1 cellular context compared by ENCODE assay signal in the genomic region with DNA sequence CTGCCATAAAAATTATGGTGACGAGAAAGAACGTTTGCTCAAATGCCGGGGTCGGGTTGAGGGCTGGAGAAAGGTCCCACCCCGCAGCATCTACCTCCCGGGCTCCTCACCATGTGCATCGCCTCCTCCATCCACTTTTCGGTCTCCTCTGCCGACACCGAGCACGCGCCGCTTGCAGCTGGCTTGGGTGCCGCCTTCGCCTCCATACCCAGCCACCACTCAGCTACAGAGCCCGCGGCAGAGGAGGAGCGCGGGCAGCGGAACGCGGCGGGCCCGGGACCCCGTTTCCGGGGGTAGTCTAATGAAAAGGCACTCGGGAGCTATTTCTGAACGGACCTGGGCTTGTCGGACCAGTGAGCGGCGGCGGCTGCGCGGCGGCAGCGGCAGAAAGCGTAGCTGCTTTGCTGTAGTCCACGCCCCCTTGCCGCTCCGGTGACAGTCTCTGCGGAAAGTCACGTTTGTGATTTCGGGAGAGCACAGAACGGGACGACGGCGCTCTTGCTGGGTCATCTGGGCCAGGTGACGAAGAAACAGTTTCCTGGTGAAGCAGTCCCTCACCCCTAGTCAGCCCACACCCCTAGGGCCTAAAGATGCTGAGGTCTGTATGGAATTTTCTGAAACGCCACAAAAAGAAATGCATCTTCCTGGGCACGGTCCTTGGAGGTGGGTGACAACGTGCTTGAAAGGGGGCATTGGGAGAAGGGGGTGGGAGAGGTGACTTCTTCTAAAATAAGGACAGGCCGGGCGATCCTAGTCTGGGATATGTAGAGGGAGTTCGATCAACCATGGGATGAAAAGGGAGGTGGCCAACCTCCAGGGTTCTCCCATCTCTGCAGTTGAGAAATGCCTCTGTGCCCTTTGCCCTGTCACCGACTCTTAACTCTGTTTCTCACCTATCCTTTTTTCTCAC.
TF ChIP-seq lines count a peak whose summit lies in the region.

A gene (minus strand): TSS at position 243 of the 910 bp plus-strand sequence. CDS start 37 bp downstream, at position 206.
A gene with protein sequence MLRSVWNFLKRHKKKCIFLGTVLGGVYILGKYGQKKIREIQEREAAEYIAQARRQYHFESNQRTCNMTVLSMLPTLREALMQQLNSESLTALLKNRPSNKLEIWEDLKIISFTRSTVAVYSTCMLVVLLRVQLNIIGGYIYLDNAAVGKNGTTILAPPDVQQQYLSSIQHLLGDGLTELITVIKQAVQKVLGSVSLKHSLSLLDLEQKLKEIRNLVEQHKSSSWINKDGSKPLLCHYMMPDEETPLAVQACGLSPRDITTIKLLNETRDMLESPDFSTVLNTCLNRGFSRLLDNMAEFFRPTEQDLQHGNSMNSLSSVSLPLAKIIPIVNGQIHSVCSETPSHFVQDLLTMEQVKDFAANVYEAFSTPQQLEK (plus strand): TSS at position 353 of the 910 bp plus-strand sequence. CDS start 238 bp downstream, at position 591.

TF ChIP-seq in GM12878, 131 proteins besides CTCF, POLR2A, EP300 and RAD21 (continued from another document and continues in another):
- TF ChIP-seq, protein P1, sequence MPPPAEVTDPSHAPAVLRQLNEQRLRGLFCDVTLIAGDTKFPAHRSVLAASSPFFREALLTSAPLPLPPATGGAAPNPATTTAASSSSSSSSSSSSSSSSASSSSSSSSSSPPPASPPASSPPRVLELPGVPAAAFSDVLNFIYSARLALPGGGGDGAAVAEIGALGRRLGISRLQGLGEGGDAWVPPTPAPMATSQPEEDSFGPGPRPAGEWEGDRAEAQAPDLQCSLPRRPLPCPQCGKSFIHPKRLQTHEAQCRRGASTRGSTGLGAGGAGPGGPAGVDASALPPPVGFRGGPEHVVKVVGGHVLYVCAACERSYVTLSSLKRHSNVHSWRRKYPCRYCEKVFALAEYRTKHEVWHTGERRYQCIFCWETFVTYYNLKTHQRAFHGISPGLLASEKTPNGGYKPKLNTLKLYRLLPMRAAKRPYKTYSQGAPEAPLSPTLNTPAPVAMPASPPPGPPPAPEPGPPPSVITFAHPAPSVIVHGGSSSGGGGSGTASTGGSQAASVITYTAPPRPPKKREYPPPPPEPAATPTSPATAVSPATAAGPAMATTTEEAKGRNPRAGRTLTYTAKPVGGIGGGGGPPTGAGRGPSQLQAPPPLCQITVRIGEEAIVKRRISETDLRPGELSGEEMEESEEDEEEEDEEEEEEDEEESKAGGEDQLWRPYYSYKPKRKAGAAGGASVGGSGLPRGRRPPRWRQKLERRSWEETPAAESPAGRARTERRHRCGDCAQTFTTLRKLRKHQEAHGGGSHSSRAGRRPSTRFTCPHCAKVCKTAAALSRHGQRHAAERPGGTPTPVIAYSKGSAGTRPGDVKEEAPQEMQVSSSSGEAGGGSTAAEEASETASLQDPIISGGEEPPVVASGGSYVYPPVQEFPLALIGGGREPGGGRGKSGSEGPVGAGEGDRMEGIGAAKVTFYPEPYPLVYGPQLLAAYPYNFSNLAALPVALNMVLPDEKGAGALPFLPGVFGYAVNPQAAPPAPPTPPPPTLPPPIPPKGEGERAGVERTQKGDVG (CRISPR knock-in tag; IDR thresholded peaks at IDR 0.05) = no peak
- TF ChIP-seq JUND (IDR thresholded peaks at IDR 0.05; ENCODE audit: low read depth, low read length) (no peak), ASH2L (IDR thresholded peaks at IDR 0.05; ENCODE audit: borderline replicate concordance, low read depth) (peak; percentile 91; the same call in 1 of the 2 replicates), FOS (IDR thresholded peaks at IDR 0.05; ENCODE audit: borderline replicate concordance, extremely low read depth, insufficient read length) (no peak), ETV6 (conservative IDR thresholded peaks at IDR 0.05 in 1 of 2, IDR thresholded peaks at IDR 0.05 in 1 of 2; ENCODE audit: borderline replicate concordance in 1 of 2, low read depth in 1 of 2) (peak in 1 of 2 experiments; percentile 77; a peak in 1 of 4 replicates), NFYA (IDR thresholded peaks at IDR 0.05; ENCODE audit: borderline replicate concordance, low read depth, low read length) (no peak), TCF7 (IDR thresholded peaks at IDR 0.05; ENCODE audit: borderline replicate concordance) (peak; percentile 76), PAX5 (IDR thresholded peaks at IDR 0.05; ENCODE audit: borderline replicate concordance, low read depth, low read length) (peak; percentile 86; the same call in 1 of the 2 replicates), SMAD5 (IDR thresholded peaks at IDR 0.05; ENCODE audit: low read depth) (peak; percentile 75; the same call in 1 of the 2 replicates), SUZ12 (IDR thresholded peaks at IDR 0.05; ENCODE audit: unreplicated experiment) (no peak), CBX5 (IDR thresholded peaks at IDR 0.05; ENCODE audit: low read depth) (peak; percentile 99; the same call in 1 of the 2 replicates), SIX5 (IDR thresholded peaks at IDR 0.05; ENCODE audit: low read depth, low read length, severe bottlenecking) (peak; percentile 75), ZNF24 (IDR thresholded peaks at IDR 0.05) (peak; percentile 92), SPI1 (IDR thresholded peaks at IDR 0.05; ENCODE audit: borderline replicate concordance, insufficient read depth, low read depth, low read length) (no peak), SREBF1 (IDR thresholded peaks at IDR 0.05; ENCODE audit: low read length) (no peak; the same call in 1 of the 2 replicates), RBBP5 (conservative IDR thresholded peaks at IDR 0.05) (peak; percentile 63; the same call in 1 of the 2 replicates), RFX5 (IDR thresholded peaks at IDR 0.05; ENCODE audit: low read depth, low read length) (peak; percentile 71; the same call in 1 of the 2 replicates), ZNF274 (IDR thresholded peaks at IDR 0.05; ENCODE audit: insufficient read depth, insufficient read length) (no peak), YBX1 (IDR thresholded peaks at IDR 0.05) (no peak)
- TF ChIP-seq, protein P2, sequence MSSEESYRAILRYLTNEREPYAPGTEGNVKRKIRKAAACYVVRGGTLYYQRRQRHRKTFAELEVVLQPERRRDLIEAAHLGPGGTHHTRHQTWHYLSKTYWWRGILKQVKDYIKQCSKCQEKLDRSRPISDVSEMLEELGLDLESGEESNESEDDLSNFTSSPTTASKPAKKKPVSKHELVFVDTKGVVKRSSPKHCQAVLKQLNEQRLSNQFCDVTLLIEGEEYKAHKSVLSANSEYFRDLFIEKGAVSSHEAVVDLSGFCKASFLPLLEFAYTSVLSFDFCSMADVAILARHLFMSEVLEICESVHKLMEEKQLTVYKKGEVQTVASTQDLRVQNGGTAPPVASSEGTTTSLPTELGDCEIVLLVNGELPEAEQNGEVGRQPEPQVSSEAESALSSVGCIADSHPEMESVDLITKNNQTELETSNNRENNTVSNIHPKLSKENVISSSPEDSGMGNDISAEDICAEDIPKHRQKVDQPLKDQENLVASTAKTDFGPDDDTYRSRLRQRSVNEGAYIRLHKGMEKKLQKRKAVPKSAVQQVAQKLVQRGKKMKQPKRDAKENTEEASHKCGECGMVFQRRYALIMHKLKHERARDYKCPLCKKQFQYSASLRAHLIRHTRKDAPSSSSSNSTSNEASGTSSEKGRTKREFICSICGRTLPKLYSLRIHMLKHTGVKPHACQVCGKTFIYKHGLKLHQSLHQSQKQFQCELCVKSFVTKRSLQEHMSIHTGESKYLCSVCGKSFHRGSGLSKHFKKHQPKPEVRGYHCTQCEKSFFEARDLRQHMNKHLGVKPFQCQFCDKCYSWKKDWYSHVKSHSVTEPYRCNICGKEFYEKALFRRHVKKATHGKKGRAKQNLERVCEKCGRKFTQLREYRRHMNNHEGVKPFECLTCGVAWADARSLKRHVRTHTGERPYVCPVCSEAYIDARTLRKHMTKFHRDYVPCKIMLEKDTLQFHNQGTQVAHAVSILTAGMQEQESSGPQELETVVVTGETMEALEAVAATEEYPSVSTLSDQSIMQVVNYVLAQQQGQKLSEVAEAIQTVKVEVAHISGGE (CRISPR knock-in tag; IDR thresholded peaks at IDR 0.05) = peak; percentile 98
- TF ChIP-seq, protein P3, sequence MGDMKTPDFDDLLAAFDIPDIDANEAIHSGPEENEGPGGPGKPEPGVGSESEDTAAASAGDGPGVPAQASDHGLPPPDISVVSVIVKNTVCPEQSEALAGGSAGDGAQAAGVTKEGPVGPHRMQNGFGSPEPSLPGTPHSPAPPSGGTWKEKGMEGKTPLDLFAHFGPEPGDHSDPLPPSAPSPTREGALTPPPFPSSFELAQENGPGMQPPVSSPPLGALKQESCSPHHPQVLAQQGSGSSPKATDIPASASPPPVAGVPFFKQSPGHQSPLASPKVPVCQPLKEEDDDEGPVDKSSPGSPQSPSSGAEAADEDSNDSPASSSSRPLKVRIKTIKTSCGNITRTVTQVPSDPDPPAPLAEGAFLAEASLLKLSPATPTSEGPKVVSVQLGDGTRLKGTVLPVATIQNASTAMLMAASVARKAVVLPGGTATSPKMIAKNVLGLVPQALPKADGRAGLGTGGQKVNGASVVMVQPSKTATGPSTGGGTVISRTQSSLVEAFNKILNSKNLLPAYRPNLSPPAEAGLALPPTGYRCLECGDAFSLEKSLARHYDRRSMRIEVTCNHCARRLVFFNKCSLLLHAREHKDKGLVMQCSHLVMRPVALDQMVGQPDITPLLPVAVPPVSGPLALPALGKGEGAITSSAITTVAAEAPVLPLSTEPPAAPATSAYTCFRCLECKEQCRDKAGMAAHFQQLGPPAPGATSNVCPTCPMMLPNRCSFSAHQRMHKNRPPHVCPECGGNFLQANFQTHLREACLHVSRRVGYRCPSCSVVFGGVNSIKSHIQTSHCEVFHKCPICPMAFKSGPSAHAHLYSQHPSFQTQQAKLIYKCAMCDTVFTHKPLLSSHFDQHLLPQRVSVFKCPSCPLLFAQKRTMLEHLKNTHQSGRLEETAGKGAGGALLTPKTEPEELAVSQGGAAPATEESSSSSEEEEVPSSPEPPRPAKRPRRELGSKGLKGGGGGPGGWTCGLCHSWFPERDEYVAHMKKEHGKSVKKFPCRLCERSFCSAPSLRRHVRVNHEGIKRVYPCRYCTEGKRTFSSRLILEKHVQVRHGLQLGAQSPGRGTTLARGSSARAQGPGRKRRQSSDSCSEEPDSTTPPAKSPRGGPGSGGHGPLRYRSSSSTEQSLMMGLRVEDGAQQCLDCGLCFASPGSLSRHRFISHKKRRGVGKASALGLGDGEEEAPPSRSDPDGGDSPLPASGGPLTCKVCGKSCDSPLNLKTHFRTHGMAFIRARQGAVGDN (IDR thresholded peaks at IDR 0.05) = peak; percentile 45; the same call in 1 of the 2 replicates
- TF ChIP-seq, protein P4, sequence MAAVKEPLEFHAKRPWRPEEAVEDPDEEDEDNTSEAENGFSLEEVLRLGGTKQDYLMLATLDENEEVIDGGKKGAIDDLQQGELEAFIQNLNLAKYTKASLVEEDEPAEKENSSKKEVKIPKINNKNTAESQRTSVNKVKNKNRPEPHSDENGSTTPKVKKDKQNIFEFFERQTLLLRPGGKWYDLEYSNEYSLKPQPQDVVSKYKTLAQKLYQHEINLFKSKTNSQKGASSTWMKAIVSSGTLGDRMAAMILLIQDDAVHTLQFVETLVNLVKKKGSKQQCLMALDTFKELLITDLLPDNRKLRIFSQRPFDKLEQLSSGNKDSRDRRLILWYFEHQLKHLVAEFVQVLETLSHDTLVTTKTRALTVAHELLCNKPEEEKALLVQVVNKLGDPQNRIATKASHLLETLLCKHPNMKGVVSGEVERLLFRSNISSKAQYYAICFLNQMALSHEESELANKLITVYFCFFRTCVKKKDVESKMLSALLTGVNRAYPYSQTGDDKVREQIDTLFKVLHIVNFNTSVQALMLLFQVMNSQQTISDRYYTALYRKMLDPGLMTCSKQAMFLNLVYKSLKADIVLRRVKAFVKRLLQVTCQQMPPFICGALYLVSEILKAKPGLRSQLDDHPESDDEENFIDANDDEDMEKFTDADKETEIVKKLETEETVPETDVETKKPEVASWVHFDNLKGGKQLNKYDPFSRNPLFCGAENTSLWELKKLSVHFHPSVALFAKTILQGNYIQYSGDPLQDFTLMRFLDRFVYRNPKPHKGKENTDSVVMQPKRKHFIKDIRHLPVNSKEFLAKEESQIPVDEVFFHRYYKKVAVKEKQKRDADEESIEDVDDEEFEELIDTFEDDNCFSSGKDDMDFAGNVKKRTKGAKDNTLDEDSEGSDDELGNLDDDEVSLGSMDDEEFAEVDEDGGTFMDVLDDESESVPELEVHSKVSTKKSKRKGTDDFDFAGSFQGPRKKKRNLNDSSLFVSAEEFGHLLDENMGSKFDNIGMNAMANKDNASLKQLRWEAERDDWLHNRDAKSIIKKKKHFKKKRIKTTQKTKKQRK (IDR thresholded peaks at IDR 0.05; ENCODE audit: low read depth, low read length) = peak; percentile 35; the same call in 1 of the 2 replicates
- TF ChIP-seq, protein P5, sequence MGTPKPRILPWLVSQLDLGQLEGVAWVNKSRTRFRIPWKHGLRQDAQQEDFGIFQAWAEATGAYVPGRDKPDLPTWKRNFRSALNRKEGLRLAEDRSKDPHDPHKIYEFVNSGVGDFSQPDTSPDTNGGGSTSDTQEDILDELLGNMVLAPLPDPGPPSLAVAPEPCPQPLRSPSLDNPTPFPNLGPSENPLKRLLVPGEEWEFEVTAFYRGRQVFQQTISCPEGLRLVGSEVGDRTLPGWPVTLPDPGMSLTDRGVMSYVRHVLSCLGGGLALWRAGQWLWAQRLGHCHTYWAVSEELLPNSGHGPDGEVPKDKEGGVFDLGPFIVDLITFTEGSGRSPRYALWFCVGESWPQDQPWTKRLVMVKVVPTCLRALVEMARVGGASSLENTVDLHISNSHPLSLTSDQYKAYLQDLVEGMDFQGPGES (IDR thresholded peaks at IDR 0.05) = peak; percentile 5; the same call in 1 of the 2 replicates
- TF ChIP-seq, protein P6, sequence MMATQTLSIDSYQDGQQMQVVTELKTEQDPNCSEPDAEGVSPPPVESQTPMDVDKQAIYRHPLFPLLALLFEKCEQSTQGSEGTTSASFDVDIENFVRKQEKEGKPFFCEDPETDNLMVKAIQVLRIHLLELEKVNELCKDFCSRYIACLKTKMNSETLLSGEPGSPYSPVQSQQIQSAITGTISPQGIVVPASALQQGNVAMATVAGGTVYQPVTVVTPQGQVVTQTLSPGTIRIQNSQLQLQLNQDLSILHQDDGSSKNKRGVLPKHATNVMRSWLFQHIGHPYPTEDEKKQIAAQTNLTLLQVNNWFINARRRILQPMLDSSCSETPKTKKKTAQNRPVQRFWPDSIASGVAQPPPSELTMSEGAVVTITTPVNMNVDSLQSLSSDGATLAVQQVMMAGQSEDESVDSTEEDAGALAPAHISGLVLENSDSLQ (IDR thresholded peaks at IDR 0.05) = peak; percentile 66
- TF ChIP-seq, protein P7, sequence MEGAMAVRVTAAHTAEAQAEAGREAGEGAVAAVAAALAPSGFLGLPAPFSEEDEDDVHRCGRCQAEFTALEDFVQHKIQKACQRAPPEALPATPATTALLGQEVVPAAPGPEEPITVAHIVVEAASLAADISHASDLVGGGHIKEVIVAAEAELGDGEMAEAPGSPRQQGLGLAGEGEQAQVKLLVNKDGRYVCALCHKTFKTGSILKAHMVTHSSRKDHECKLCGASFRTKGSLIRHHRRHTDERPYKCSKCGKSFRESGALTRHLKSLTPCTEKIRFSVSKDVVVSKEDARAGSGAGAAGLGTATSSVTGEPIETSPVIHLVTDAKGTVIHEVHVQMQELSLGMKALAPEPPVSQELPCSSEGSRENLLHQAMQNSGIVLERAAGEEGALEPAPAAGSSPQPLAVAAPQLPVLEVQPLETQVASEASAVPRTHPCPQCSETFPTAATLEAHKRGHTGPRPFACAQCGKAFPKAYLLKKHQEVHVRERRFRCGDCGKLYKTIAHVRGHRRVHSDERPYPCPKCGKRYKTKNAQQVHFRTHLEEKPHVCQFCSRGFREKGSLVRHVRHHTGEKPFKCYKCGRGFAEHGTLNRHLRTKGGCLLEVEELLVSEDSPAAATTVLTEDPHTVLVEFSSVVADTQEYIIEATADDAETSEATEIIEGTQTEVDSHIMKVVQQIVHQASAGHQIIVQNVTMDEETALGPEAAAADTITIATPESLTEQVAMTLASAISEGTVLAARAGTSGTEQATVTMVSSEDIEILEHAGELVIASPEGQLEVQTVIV (IDR thresholded peaks at IDR 0.05; ENCODE audit: borderline replicate concordance, partially characterized antibody) = peak; percentile 82
